Comparison of ENCODE assay signal across 14 cellular contexts in the genomic region with DNA sequence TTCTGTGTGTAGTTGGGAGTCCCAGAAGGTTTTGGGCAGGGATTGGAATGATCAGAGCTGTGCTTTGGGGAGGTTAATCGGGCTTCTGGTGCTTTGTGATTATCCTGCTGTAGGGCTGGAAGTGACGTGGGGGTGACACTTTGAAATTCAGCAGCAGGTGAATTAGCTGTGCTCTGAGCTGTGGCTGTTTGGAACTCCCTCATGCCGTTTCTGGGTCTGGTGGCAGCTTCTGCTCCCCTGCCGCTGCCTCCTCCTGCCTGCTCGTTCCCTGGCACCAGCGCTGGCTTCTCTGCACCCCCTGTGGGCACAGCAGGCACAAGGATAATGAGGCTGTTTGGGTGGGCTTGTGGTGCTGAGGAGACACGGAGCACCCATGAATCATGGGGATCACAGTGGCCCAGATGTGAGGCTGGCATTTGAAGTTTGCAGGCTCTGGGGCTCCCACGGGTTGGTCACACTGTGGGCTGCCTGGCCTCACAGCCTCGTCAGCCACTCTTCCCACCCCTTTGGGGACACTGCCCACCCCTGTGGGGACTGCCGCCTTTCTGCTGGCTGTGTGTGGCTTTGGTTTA. TPM values are rescaled to one million over a fixed set of nuclear protein-coding genes. Genes with fewer than 3 reads are reported as not detected.
DNase-seq lines count a peak whose midpoint lies in the region; ATAC-seq and TF ChIP-seq lines count a peak whose summit lies in the region.
"Had no signal": no experiment of that assay in that cellular context is flagged by ENCODE, and none has a peak within 500 bp of the region (broad histone marks: within the 10 kb centered on the region; RNA-seq: fewer than 3 reads in every experiment).

No MANE protein-coding gene starts in this region.

- peaks cover 24% of the 10 kb centered on the region for H3K36me3 Mint-ChIP-seq in endothelial cell (ENCODE audit: low read depth, unreplicated experiment)
- peaks cover 5% of the 10 kb centered on the region for H3K36me3 Mint-ChIP-seq in osteocyte (ENCODE audit: unreplicated experiment)
- peaks cover 18% of the 10 kb centered on the region for H3K36me3 Mint-ChIP-seq in type B pancreatic cell

- H3K4me1 Mint-ChIP-seq in endothelial cell (ENCODE audit: unreplicated experiment), result no peaks in the 10 kb centered on the region
- H3K4me1 Mint-ChIP-seq in osteocyte (ENCODE audit: unreplicated experiment), result peaks cover 29% of the 10 kb centered on the region
- peaks cover 22% of the 10 kb centered on the region for H3K4me1 Mint-ChIP-seq in type B pancreatic cell (ENCODE audit: unreplicated experiment)

- H3K9me3 Mint-ChIP-seq in endothelial cell (ENCODE audit: unreplicated experiment), result no peaks in the 10 kb centered on the region
- peaks cover 3% of the 10 kb centered on the region for H3K9me3 Mint-ChIP-seq in osteocyte (ENCODE audit: unreplicated experiment)
- H3K9me3 Mint-ChIP-seq in type B pancreatic cell, result peaks cover 5% of the 10 kb centered on the region

- DNase-seq in NCI-H1694 treated with DMSO at 0.1 percent for 48 hours (lab: John Stamatoyannopoulos, UW), result peak; percentile 20
- DNase-seq in NCI-H1694 (lab: John Stamatoyannopoulos, UW), result no peak
- no peak for DNase-seq in endothelial cell (ENCODE audit: low spot score)
- DNase-seq in osteocyte (ENCODE audit: extremely low spot score, unreplicated experiment), result peak; percentile 68
- DNase-seq in type B pancreatic cell (ENCODE audit: extremely low spot score, unreplicated experiment), result peak; percentile 43
- no peak for DNase-seq in MV-4-11 (lab: John Stamatoyannopoulos, UW)
- DNase-seq: DMS79 treated with DMSO at 0.1 percent for 48 hours; MM.1S; NCI-H1105; NK-92 treated with Interleukin-12 subunit alpha and Interleukin-12 subunit beta, amount 100 ng/mL, for 24 hours had no signal

- no peak for TF ChIP-seq CTCF in endothelial cell (IDR thresholded peaks at IDR 0.05; ENCODE audit: unreplicated experiment)
- TF ChIP-seq CTCF in osteocyte (IDR thresholded peaks at IDR 0.05), result no peak
- TF ChIP-seq CTCF in type B pancreatic cell (conservative IDR thresholded peaks at IDR 0.05), result no peak

- H3K27me3 Mint-ChIP-seq in endothelial cell (ENCODE audit: unreplicated experiment) (peaks cover 3% of the 10 kb centered on the region), osteocyte (ENCODE audit: unreplicated experiment) (no peaks in the 10 kb centered on the region), type B pancreatic cell (no peaks in the 10 kb centered on the region)

- no peak overlapping the region for H3K4me3 Mint-ChIP-seq in endothelial cell (ENCODE audit: unreplicated experiment)
- no peak overlapping the region for H3K4me3 Mint-ChIP-seq in osteocyte (ENCODE audit: unreplicated experiment)
- H3K4me3 Mint-ChIP-seq in type B pancreatic cell, result no peak overlapping the region
- H3K4me3 Mint-ChIP-seq: CD14-positive monocyte had no signal

- no peak for ATAC-seq in HG02763 (IDR thresholded peaks at IDR 0.05; ENCODE audit: unreplicated experiment)
- ATAC-seq in HG03521 (IDR thresholded peaks at IDR 0.05; ENCODE audit: unreplicated experiment), result no peak
- ATAC-seq: Right ventricle myocardium inferior had no signal

- H3K27ac Mint-ChIP-seq in endothelial cell (ENCODE audit: unreplicated experiment), result peak overlapping the region; percentile 57
- no peak overlapping the region for H3K27ac Mint-ChIP-seq in osteocyte (ENCODE audit: unreplicated experiment)
- H3K27ac Mint-ChIP-seq in type B pancreatic cell, result no peak overlapping the region

RNA-seq across cellular contexts. Expression of a gene that starts 49.7 kb away (rescaled TPM):
- total RNA-seq in endothelial cell (ENCODE audit: unreplicated experiment) (25.3 TPM), osteocyte (28.9 and 29.1 TPM in 2 replicates), type B pancreatic cell (ENCODE audit: low replicate concordance) (16.2 and 24.6 TPM in 2 replicates)

Comparison
In these comparisons a context has a peak if more than half of its experiments do, and no peak if none do; other contexts are left out.
1. DNase-seq: peak in NCI-H1694 treated with DMSO at 0.1 percent for 48 hours (single experiment), osteocyte (single experiment) and type B pancreatic cell (single experiment); none in NCI-H1694 (single experiment), endothelial cell (single experiment) and MV-4-11 (single experiment).